8 cellular contexts compared by ENCODE assay signal in genomic region chr13:113816925-113817859, GRCh38. TPM values are rescaled to one million over a fixed set of nuclear protein-coding genes. Genes with fewer than 3 reads are reported as not detected.
A peak's percentile ranks its signal among the peaks of the same experiment; 100 is the strongest.
DNase-seq lines count a peak whose midpoint lies in the region; ATAC-seq lines count a peak whose summit lies in the region.

No MANE protein-coding gene starts in this region.

- ATAC-seq in HG02852 (IDR thresholded peaks at IDR 0.05; ENCODE audit: unreplicated experiment) (peak; percentile 67), HG03108 (IDR thresholded peaks at IDR 0.05; ENCODE audit: unreplicated experiment) (no peak)

- intact Hi-C loops in activated CD4-positive, alpha-beta memory T cell treated with anti-CD3 and anti-CD28 coated beads for 36 hours (cut with micrococcal nuclease): loop anchor here (1.0 to 10.0 kb wide), 3 partner anchors 88 to 409 kb away; no protein-coding TSS in a partner anchor

- POLR2A ChIA-PET in activated CD4-positive, alpha-beta memory T cell treated with anti-CD3 and anti-CD28 coated beads for 36 hours (lab: Charles Lee): no interaction called here

- CTCF ChIA-PET in activated CD4-positive, alpha-beta memory T cell treated with anti-CD3 and anti-CD28 coated beads for 36 hours (lab: Charles Lee): interaction anchor here (0.6 to 1.3 kb wide), 5 partner anchors 11 to 412 kb away, joined by 3 to 4 read pairs (median 3); no protein-coding TSS in a partner anchor

- H3K36me3 Mint-ChIP-seq in activated CD4-positive, alpha-beta memory T cell treated with anti-CD3 and anti-CD28 coated beads for 36 hours: peaks cover 2% of the 10 kb centered on the region

- no peaks in the 10 kb centered on the region for H3K9me3 Mint-ChIP-seq in activated CD4-positive, alpha-beta memory T cell treated with anti-CD3 and anti-CD28 coated beads for 36 hours

- H3K27me3 Mint-ChIP-seq in activated CD4-positive, alpha-beta memory T cell treated with anti-CD3 and anti-CD28 coated beads for 36 hours: peaks cover 2% of the 10 kb centered on the region

- peak overlapping the region; percentile 92 for H3K4me3 Mint-ChIP-seq in activated CD4-positive, alpha-beta memory T cell treated with anti-CD3 and anti-CD28 coated beads for 36 hours

- peaks cover 19% of the 10 kb centered on the region for H3K4me1 Mint-ChIP-seq in activated CD4-positive, alpha-beta memory T cell treated with anti-CD3 and anti-CD28 coated beads for 36 hours (ENCODE audit: low read depth)

- DNase-seq in DMS53 treated with DMSO at 0.1 percent for 48 hours (lab: John Stamatoyannopoulos, UW; ENCODE audit: unreplicated experiment): peak; percentile 45
- peak; percentile 10 for DNase-seq in NCI-H446 treated with DMSO at 0.1 percent for 48 hours (lab: John Stamatoyannopoulos, UW)
- peak; percentile 91 for DNase-seq in activated CD4-positive, alpha-beta memory T cell treated with anti-CD3 and anti-CD28 coated beads for 36 hours
- DNase-seq in effector CD4-positive, alpha-beta T cell: peak; percentile 80
- peak; percentile 92 to 95 for DNase-seq in lung microvascular endothelial cell (ENCODE audit: low read depth in 2 of 2)
- DNase-seq in stimulated activated CD8-positive, alpha-beta memory T cell treated with anti-CD3 and anti-CD28 coated beads, Interleukin-15, amount 100 ng/mL, for 24 hours (ENCODE audit: low read depth): peak; percentile 65

- peak overlapping the region; percentile 51 for H3K27ac Mint-ChIP-seq in activated CD4-positive, alpha-beta memory T cell treated with anti-CD3 and anti-CD28 coated beads for 36 hours

RNA-seq across cellular contexts. Expression of gene GAS6, which starts 46.7 kb away (rescaled TPM):
- total RNA-seq in activated CD4-positive, alpha-beta memory T cell treated with anti-CD3 and anti-CD28 coated beads for 36 hours: 1 to 10 TPM; 1.5 TPM
- total RNA-seq in lung microvascular endothelial cell: 54.5 and 130 TPM in 2 replicates

RNA-seq across cellular contexts. Expression of gene TMEM255B, which starts 58.2 kb away (rescaled TPM):
- under 1 TPM; 0.61 to 0.88 TPM for total RNA-seq in activated CD4-positive, alpha-beta memory T cell treated with anti-CD3 and anti-CD28 coated beads for 36 hours
- 42.7 and 55.8 TPM in 2 replicates for total RNA-seq in lung microvascular endothelial cell

Comparison
In these comparisons a context has a peak if more than half of its experiments do, and no peak if none do; other contexts are left out.
1. DNase-seq: peak in every context shown above with its lines; median percentile 94 in lung microvascular endothelial cell; 91 in activated CD4-positive, alpha-beta memory T cell treated with anti-CD3 and anti-CD28 coated beads for 36 hours; 80 in effector CD4-positive, alpha-beta T cell; 65 in stimulated activated CD8-positive, alpha-beta memory T cell treated with anti-CD3 and anti-CD28 coated beads, Interleukin-15, amount 100 ng/mL, for 24 hours; 45 in DMS53 treated with DMSO at 0.1 percent for 48 hours; 10 in NCI-H446 treated with DMSO at 0.1 percent for 48 hours.
2. RNA of gene GAS6, which starts 46.7 kb away (total RNA-seq): 54.5 to 130 TPM in lung microvascular endothelial cell; 1.5 TPM in activated CD4-positive, alpha-beta memory T cell treated with anti-CD3 and anti-CD28 coated beads for 36 hours; every median in the first group is over 10 times any median in the second.
3. RNA of gene TMEM255B, which starts 58.2 kb away (total RNA-seq): 42.7 to 55.8 TPM in lung microvascular endothelial cell; 0.61 to 0.88 TPM in activated CD4-positive, alpha-beta memory T cell treated with anti-CD3 and anti-CD28 coated beads for 36 hours; every median in the first group is over 10 times any median in the second.